In genomic region chr5:15850939-15851341, GRCh38 we compare ENCODE assay signal across 19 cellular contexts.
DNase-seq lines count a peak whose midpoint lies in the region; FAIRE-seq and TF ChIP-seq lines count a peak whose summit lies in the region.
"Had no signal": no experiment of that assay in that cellular context is flagged by ENCODE, and none has a peak within 500 bp of the region (broad histone marks: within the 10 kb centered on the region; RNA-seq: fewer than 3 reads in every experiment).

No MANE protein-coding gene starts in this region.

- TF ChIP-seq CTCF in fibroblast of pulmonary artery (IDR thresholded peaks at IDR 0.05; ENCODE audit: low read length, missing control alignments) = no peak
- no peak for TF ChIP-seq CTCF in uterus (IDR thresholded peaks at IDR 0.05)

- H3K27ac ChIP-seq in uterus = no peak overlapping the region
- H3K27ac ChIP-seq: neutrophil, psoas muscle had no signal

- no peaks in the 10 kb centered on the region for H3K4me1 ChIP-seq in uterus
- H3K4me1 ChIP-seq: psoas muscle had no signal

- no peaks in the 10 kb centered on the region for H3K36me3 ChIP-seq in uterus
- H3K36me3 ChIP-seq: neutrophil had no signal

- no peaks in the 10 kb centered on the region for H3K9me3 ChIP-seq in uterus
- H3K9me3 ChIP-seq: neutrophil, psoas muscle had no signal

- DNase-seq in NCI-H146 (lab: John Stamatoyannopoulos, UW) (peak; percentile 6), NCI-H774 (lab: John Stamatoyannopoulos, UW) (peak; percentile 19), fibroblast of pulmonary artery (ENCODE audit: low read depth) (peak; percentile 31), lung microvascular endothelial cell (ENCODE audit: low read depth in 2 of 2) (peak; percentile 81 to 93), medulla oblongata (ENCODE audit: extremely low spot score) (no peak), retina (no peak), HTR-8/SVneo (ENCODE audit: insufficient read length, low spot score) (no peak), uterus (no peak)
- DNase-seq: activated naive CD4-positive, alpha-beta T cell treated with anti-CD3 and anti-CD28 coated beads, Interleukin-2, amount 10 ng/mL, durations not matched to agents 7 days and 5 days; activated T-cell treated with anti-CD3 and anti-CD28 coated beads, Interleukin-2, amount 50 U/mL, for 4 hours; cerebellar nuclear complex; effector CD4-positive, alpha-beta T cell; GOT3; NCI-H2171; NCI-H526 treated with DMSO at 0.1 percent for 48 hours; psoas muscle; stimulated activated naive B cell treated with anti-CD40 and anti-IgM and Interleukin-4, amounts not matched to agents 10 μg/mL and 1 μg/mL and 100 μg/mL, for 72 hours had no signal

- intact Hi-C loops in uterus (cut with DNase I; ENCODE audit: low total_unique reads) = no loop called here

- H3K27me3 ChIP-seq in uterus = no peaks in the 10 kb centered on the region
- H3K27me3 ChIP-seq: neutrophil had no signal

- H3K4me3 ChIP-seq in fibroblast of pulmonary artery (replicated peaks; ENCODE audit: low read depth, low read length) (no peak overlapping the region), uterus (no peak overlapping the region)
- H3K4me3 ChIP-seq: psoas muscle, smooth muscle cell had no signal

- no peak for TF ChIP-seq POLR2A in uterus (IDR thresholded peaks at IDR 0.05)

- no peak for FAIRE-seq in HTR-8/SVneo (lab: Jason Lieb, UNC)

Comparison
In these comparisons a context has a peak if more than half of its experiments do, and no peak if none do; other contexts are left out.
1. DNase-seq: peak in NCI-H146 (single experiment), NCI-H774 (single experiment), fibroblast of pulmonary artery (single experiment) and lung microvascular endothelial cell (2 of 2); none in medulla oblongata (single experiment), retina (single experiment), HTR-8/SVneo (single experiment) and uterus (0 of 2).